13 cellular contexts compared by ENCODE assay signal in genomic region chr10:11663763-11664555, GRCh38. TPM values are rescaled to one million over a fixed set of nuclear protein-coding genes. Genes with fewer than 3 reads are reported as not detected.
DNase-seq lines count a peak whose midpoint lies in the region; ATAC-seq and TF ChIP-seq lines count a peak whose summit lies in the region.
"Had no signal": no experiment of that assay in that cellular context is flagged by ENCODE, and none has a peak within 500 bp of the region (broad histone marks: within the 10 kb centered on the region; RNA-seq: fewer than 3 reads in every experiment).

No MANE protein-coding gene starts in this region.

- no peaks in the 10 kb centered on the region for H3K36me3 Mint-ChIP-seq in activated CD4-positive, alpha-beta memory T cell treated with anti-CD3 and anti-CD28 coated beads, Interleukin-2, amount 10 ng/mL, durations not matched to agents 7 days and 5 days (ENCODE audit: low read depth)

- H3K9me3 ChIP-seq in SJCRH30 (replicated peaks) (0 out of 2 replicates have a peak, but pooled peaks cover 5% of the 10 kb centered on the region), stomach (no peaks in the 10 kb centered on the region)

- TF ChIP-seq EP300 in stomach (IDR thresholded peaks at IDR 0.05), result no peak

- H3K4me3 ChIP-seq in SJCRH30, result no peak overlapping the region
- no peak overlapping the region for H3K4me3 ChIP-seq in stomach

- no peak overlapping the region for H3K4me3 Mint-ChIP-seq in activated CD4-positive, alpha-beta memory T cell treated with anti-CD3 and anti-CD28 coated beads, Interleukin-2, amount 10 ng/mL, durations not matched to agents 7 days and 5 days
- H3K4me3 Mint-ChIP-seq: nephron had no signal

- no peaks in the 10 kb centered on the region for H3K27me3 ChIP-seq in SJCRH30
- H3K27me3 ChIP-seq in stomach, result peaks cover 0 to 6% (median 0%) of the 10 kb centered on the region in 3 donors

- TF ChIP-seq CTCF in GM10266 (IDR thresholded peaks at IDR 0.05; ENCODE audit: control insufficient read depth, insufficient read depth, low read depth, missing control alignments) (peak; percentile 7), stomach (IDR thresholded peaks at IDR 0.05) (no peak)

- POLR2A ChIA-PET in activated CD4-positive, alpha-beta memory T cell treated with anti-CD3 and anti-CD28 coated beads, Interleukin-2, amount 10 ng/mL, durations not matched to agents 7 days and 5 days (lab: Charles Lee), result no interaction called here

- H3K27ac ChIP-seq in SJCRH30 (no peak overlapping the region), stomach (peak overlapping the region in 1 of 5 donors; percentile 16)

- H3K27me3 Mint-ChIP-seq in activated CD4-positive, alpha-beta memory T cell treated with anti-CD3 and anti-CD28 coated beads, Interleukin-2, amount 10 ng/mL, durations not matched to agents 7 days and 5 days, result peaks cover 13% of the 10 kb centered on the region

- peaks cover 2% of the 10 kb centered on the region for H3K4me1 Mint-ChIP-seq in activated CD4-positive, alpha-beta memory T cell treated with anti-CD3 and anti-CD28 coated beads, Interleukin-2, amount 10 ng/mL, durations not matched to agents 7 days and 5 days

- H3K27ac Mint-ChIP-seq in activated CD4-positive, alpha-beta memory T cell treated with anti-CD3 and anti-CD28 coated beads, Interleukin-2, amount 10 ng/mL, durations not matched to agents 7 days and 5 days, result no peak overlapping the region
- H3K27ac Mint-ChIP-seq: nephron had no signal

- intact Hi-C loops in stomach (cut with DNase I; ENCODE audit: low total_unique reads), result no loop called here

- WGBS in stomach, 5 donors, result 81 to 88% (median 82%) methylated on average over 13 of the region's 13 CpGs

- CTCF ChIA-PET in activated CD4-positive, alpha-beta memory T cell treated with anti-CD3 and anti-CD28 coated beads, Interleukin-2, amount 10 ng/mL, durations not matched to agents 7 days and 5 days (lab: Charles Lee), result interaction anchor here (0.6 kb wide), 1 partner anchor 9 kb away, joined by 4 read pairs; no protein-coding TSS in a partner anchor

- TF ChIP-seq POLR2A in stomach (IDR thresholded peaks at IDR 0.05), result no peak

- no peaks in the 10 kb centered on the region for H3K36me3 ChIP-seq in SJCRH30
- H3K36me3 ChIP-seq in stomach, result no peaks in the 10 kb centered on the region

- DNase-seq in GM10266 (ENCODE audit: extremely low spot score), result peak; percentile 35
- DNase-seq in SJCRH30, result peak; percentile 74 to 81
- DNase-seq in activated CD4-positive, alpha-beta memory T cell treated with anti-CD3 and anti-CD28 coated beads, Interleukin-2, amount 10 ng/mL, durations not matched to agents 7 days and 5 days, result no peak
- DNase-seq in stomach, result no peak
- DNase-seq in activated naive CD4-positive, alpha-beta T cell (lab: John Stamatoyannopoulos, UW), result no peak
- no peak for DNase-seq in AML-193 (lab: John Stamatoyannopoulos, UW)
- DNase-seq: anterior cingulate cortex, foreskin melanocyte, NCI-H2029 treated with DMSO at 0.1 percent for 48 hours had no signal

- H3K9me3 Mint-ChIP-seq in activated CD4-positive, alpha-beta memory T cell treated with anti-CD3 and anti-CD28 coated beads, Interleukin-2, amount 10 ng/mL, durations not matched to agents 7 days and 5 days, result peaks cover 3% of the 10 kb centered on the region

- peaks cover 14% of the 10 kb centered on the region for H3K4me1 ChIP-seq in SJCRH30
- no peaks in the 10 kb centered on the region for H3K4me1 ChIP-seq in stomach

- ATAC-seq in GM19351 (IDR thresholded peaks at IDR 0.05; ENCODE audit: unreplicated experiment) (peak; percentile 80), HG02973 (IDR thresholded peaks at IDR 0.05; ENCODE audit: unreplicated experiment) (peak; percentile 80)
- ATAC-seq: HCT116 had no signal

RNA-seq across cellular contexts. Expression of gene USP6NL, which starts 52.5 kb away (rescaled TPM):
- total RNA-seq in SJCRH30 (2014; rRNA removed; shearing (Covaris generic)), result 15.2 and 17.2 TPM in 2 replicates
- under 1 TPM; 0.80 to 0.83 TPM for total RNA-seq in activated CD4-positive, alpha-beta memory T cell treated with anti-CD3 and anti-CD28 coated beads, Interleukin-2, amount 10 ng/mL, durations not matched to agents 7 days and 5 days
- 10 to 100 TPM in 3 of 5 donors, 1 to 10 TPM in 2; 6.2 to 31.5 (median 20.9) TPM for total RNA-seq in stomach
- 1 to 10 TPM; 4.7 to 6.0 (median 5.5) TPM for polyA plus RNA-seq in stomach

Comparison
In these comparisons a context has a peak if more than half of its experiments do, and no peak if none do; other contexts are left out.
1. DNase-seq: peak in GM10266 (single experiment) and SJCRH30 (2 of 2); none in activated CD4-positive, alpha-beta memory T cell treated with anti-CD3 and anti-CD28 coated beads, Interleukin-2, amount 10 ng/mL, durations not matched to agents 7 days and 5 days (single experiment), stomach (single experiment), activated naive CD4-positive, alpha-beta T cell (0 of 4) and AML-193 (0 of 2).